Comparison of ENCODE assay signal across 21 cellular contexts in genomic region chr1:43890815-43891214, GRCh38. TPM values are rescaled to one million over a fixed set of nuclear protein-coding genes. Genes with fewer than 3 reads are reported as not detected.
"Had no signal": no experiment of that assay in that cellular context is flagged by ENCODE, and none has a peak within 500 bp of the region (broad histone marks: within the 10 kb centered on the region; RNA-seq: fewer than 3 reads in every experiment).

No MANE protein-coding gene starts in this region.

- H3K27ac Mint-ChIP-seq: activated B cell treated with CpG ODN at 0.5 μM for 24 hours; activated CD4-positive, alpha-beta T cell treated with anti-CD3 and anti-CD28 coated beads, Interleukin-2, amount 10 ng/mL, durations not matched to agents 24 days and 14 days; activated CD8-positive, alpha-beta T cell treated with anti-CD3 and anti-CD28 coated beads, Interleukin-2, amount 10 ng/mL, durations not matched to agents 7 days and 5 days; activated naive CD8-positive, alpha-beta T cell; activated T-cell treated with anti-CD3 and anti-CD28 coated beads, Interleukin-2, amount 50 U/mL, for 72 hours; brain; dendritic cell treated with granulocyte-macrophage colony-stimulating factor and Interleukin-4, amounts not matched to agents 40 ng/mL and 50 ng/mL, for 4 days; effector memory CD8-positive, alpha-beta T cell; mesothelial cell of epicardium; neural progenitor cell had no signal

- H3K9me3 ChIP-seq: psoas muscle, right lobe of liver, transverse colon had no signal

- H2AFZ ChIP-seq: neural progenitor cell had no signal

- H3K4me1 Mint-ChIP-seq: activated B cell treated with CpG ODN at 0.5 μM for 24 hours; activated CD4-positive, alpha-beta T cell treated with anti-CD3 and anti-CD28 coated beads, Interleukin-2, amount 10 ng/mL, durations not matched to agents 24 days and 14 days; brain had no signal

- H3K4me1 ChIP-seq: right lobe of liver, transverse colon had no signal

- H3K27ac ChIP-seq: neural progenitor cell, psoas muscle, right lobe of liver, transverse colon had no signal

- H3K4me3 Mint-ChIP-seq: activated B cell treated with CpG ODN at 0.5 μM for 24 hours; activated CD4-positive, alpha-beta T cell treated with anti-CD3 and anti-CD28 coated beads, Interleukin-2, amount 10 ng/mL, durations not matched to agents 24 days and 14 days; activated CD8-positive, alpha-beta T cell treated with anti-CD3 and anti-CD28 coated beads, Interleukin-2, amount 10 ng/mL, durations not matched to agents 7 days and 5 days; activated naive CD8-positive, alpha-beta T cell; activated T-cell treated with anti-CD3 and anti-CD28 coated beads, Interleukin-2, amount 50 U/mL, for 72 hours; brain; dendritic cell treated with granulocyte-macrophage colony-stimulating factor and Interleukin-4, amounts not matched to agents 40 ng/mL and 50 ng/mL, for 4 days; effector memory CD8-positive, alpha-beta T cell; mesothelial cell of epicardium; neural progenitor cell; T-helper 17 cell had no signal

- ATAC-seq: activated CD8-positive, alpha-beta T cell treated with anti-CD3 and anti-CD28 coated beads, Interleukin-2, amount 10 ng/mL, durations not matched to agents 7 days and 5 days; activated T-cell treated with anti-CD3 and anti-CD28 coated beads, Interleukin-2, amount 50 U/mL, for 72 hours; effector memory CD8-positive, alpha-beta T cell; psoas muscle; right lobe of liver; stimulated activated naive CD8-positive, alpha-beta T cell treated with anti-CD3 and anti-CD28 coated beads, Interleukin-15, Interleukin-2, amounts not matched to agents 100 U/mL and 50 U/mL, for 24 hours; T-helper 17 cell had no signal

- DNase-seq: activated B cell treated with CpG ODN at 0.5 μM for 24 hours; activated CD4-positive, alpha-beta T cell treated with anti-CD3 and anti-CD28 coated beads, Interleukin-2, amount 10 ng/mL, durations not matched to agents 24 days and 14 days; activated CD8-positive, alpha-beta memory T cell treated with anti-CD3 and anti-CD28 coated beads, Interleukin-2, amount 50 U/mL, for 4 hours; activated CD8-positive, alpha-beta T cell treated with anti-CD3 and anti-CD28 coated beads, Interleukin-2, amount 10 ng/mL, durations not matched to agents 7 days and 5 days; activated gamma-delta T cell treated with Interleukin-2 at 50 U/mL for 16 hours; activated T-cell treated with anti-CD3 and anti-CD28 coated beads, Interleukin-2, amount 50 U/mL, for 72 hours; amygdala; effector memory CD8-positive, alpha-beta T cell; erythroblast; hippocampal formation; psoas muscle; right lobe of liver; stimulated activated naive CD8-positive, alpha-beta T cell treated with anti-CD3 and anti-CD28 coated beads, Interleukin-15, Interleukin-2, amounts not matched to agents 100 U/mL and 50 U/mL, for 24 hours; T-helper 17 cell; transverse colon had no signal

- H3K4me2 ChIP-seq: neural progenitor cell, smooth muscle cell had no signal

- H3K9me3 Mint-ChIP-seq: activated B cell treated with CpG ODN at 0.5 μM for 24 hours; activated CD4-positive, alpha-beta T cell treated with anti-CD3 and anti-CD28 coated beads, Interleukin-2, amount 10 ng/mL, durations not matched to agents 24 days and 14 days; activated T-cell treated with anti-CD3 and anti-CD28 coated beads, Interleukin-2, amount 50 U/mL, for 72 hours; dendritic cell treated with granulocyte-macrophage colony-stimulating factor and Interleukin-4, amounts not matched to agents 40 ng/mL and 50 ng/mL, for 4 days; effector memory CD8-positive, alpha-beta T cell; mesothelial cell of epicardium; neural progenitor cell had no signal

- H3K4me3 ChIP-seq: neural progenitor cell, psoas muscle, right lobe of liver, smooth muscle cell, transverse colon had no signal

- H3K9ac ChIP-seq: neural progenitor cell had no signal

- H3K27me3 ChIP-seq: neural progenitor cell, right lobe of liver, transverse colon had no signal

- H3K36me3 ChIP-seq: neural progenitor cell, right lobe of liver, transverse colon had no signal

- H3K27me3 Mint-ChIP-seq: activated B cell treated with CpG ODN at 0.5 μM for 24 hours; activated CD4-positive, alpha-beta T cell treated with anti-CD3 and anti-CD28 coated beads, Interleukin-2, amount 10 ng/mL, durations not matched to agents 24 days and 14 days; activated naive CD8-positive, alpha-beta T cell; brain; dendritic cell treated with granulocyte-macrophage colony-stimulating factor and Interleukin-4, amounts not matched to agents 40 ng/mL and 50 ng/mL, for 4 days; effector memory CD8-positive, alpha-beta T cell; T-helper 17 cell had no signal

RNA-seq across cellular contexts. Expression of gene ARTN, which starts 42.8 kb away (rescaled TPM):
- total RNA-seq: activated CD4-positive, alpha-beta T cell treated with anti-CD3 and anti-CD28 coated beads, Interleukin-2, amount 10 ng/mL, durations not matched to agents 24 days and 14 days had no signal
